ENCODE assay signal across 1 cellular context in the genomic region with DNA sequence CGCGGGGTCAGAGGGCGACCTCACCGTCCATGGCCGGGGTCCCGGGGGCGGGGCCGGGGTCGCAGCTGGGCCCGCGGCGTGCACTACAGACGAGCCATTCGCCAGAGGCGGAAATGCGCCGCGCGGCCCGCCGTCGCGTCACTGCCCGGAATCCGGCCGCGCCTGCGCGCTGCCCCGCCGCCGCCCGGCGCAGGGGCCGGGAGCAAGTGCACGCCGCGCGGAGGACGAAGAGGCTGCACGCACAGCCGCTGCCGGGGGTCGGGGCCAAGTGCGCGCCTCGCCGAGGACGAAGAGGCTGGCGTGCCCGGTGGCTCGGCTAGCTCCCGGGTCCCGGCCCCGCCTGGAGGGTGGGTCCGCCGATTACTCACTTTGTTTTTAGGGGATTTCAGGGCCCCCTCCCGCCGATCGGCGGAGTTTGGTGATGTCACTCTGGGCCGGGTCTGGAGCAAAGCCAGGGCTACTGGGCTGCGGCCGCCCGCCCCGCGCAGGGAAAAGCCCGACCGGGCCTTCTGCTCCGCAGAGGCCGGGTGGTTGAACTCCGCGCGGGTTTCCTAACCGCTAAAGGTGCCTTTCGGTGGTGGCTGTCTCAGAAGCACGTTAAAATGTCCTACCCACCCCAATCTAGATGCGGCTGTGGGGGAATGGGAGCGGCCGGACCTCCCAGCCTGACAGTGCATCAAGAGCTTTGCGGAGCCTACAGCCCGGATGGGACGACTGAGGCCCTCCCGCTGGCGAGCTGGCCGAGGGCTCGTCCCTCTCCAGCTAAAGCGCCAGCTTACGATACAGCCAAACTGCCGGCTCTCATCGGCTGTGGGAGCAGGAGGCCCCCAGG.
TF ChIP-seq lines count a peak whose summit lies in the region.

A gene (minus strand): TSS at position 115 of the 832 bp plus-strand sequence. CDS start 84 bp downstream, at position 31.

TF ChIP-seq in K562, 482 proteins besides CTCF, POLR2A, EP300 and RAD21 (continued from another document):
- TF ChIP-seq, protein P1, sequence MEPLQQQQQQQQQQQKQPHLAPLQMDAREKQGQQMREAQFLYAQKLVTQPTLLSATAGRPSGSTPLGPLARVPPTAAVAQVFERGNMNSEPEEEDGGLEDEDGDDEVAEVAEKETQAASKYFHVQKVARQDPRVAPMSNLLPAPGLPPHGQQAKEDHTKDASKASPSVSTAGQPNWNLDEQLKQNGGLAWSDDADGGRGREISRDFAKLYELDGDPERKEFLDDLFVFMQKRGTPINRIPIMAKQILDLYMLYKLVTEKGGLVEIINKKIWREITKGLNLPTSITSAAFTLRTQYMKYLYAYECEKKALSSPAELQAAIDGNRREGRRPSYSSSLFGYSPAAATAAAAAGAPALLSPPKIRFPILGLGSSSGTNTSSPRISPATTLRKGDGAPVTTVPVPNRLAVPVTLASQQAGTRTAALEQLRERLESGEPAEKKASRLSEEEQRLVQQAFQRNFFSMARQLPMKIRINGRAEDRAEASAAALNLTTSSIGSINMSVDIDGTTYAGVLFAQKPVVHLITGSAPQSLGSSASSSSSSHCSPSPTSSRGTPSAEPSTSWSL (CRISPR knock-in tag; IDR thresholded peaks at IDR 0.05; ENCODE audit: borderline replicate concordance), result peak; percentile 67; the same call in 1 of the 2 replicates
- TF ChIP-seq POLR2B (IDR thresholded peaks at IDR 0.05; ENCODE audit: low read depth, partially characterized antibody), result peak; percentile 81
- peak; percentile 90 for TF ChIP-seq HMGN3 (IDR thresholded peaks at IDR 0.05; ENCODE audit: borderline replicate concordance, extremely low read depth, insufficient read length, low read depth, low read length)
- TF ChIP-seq, protein P2, sequence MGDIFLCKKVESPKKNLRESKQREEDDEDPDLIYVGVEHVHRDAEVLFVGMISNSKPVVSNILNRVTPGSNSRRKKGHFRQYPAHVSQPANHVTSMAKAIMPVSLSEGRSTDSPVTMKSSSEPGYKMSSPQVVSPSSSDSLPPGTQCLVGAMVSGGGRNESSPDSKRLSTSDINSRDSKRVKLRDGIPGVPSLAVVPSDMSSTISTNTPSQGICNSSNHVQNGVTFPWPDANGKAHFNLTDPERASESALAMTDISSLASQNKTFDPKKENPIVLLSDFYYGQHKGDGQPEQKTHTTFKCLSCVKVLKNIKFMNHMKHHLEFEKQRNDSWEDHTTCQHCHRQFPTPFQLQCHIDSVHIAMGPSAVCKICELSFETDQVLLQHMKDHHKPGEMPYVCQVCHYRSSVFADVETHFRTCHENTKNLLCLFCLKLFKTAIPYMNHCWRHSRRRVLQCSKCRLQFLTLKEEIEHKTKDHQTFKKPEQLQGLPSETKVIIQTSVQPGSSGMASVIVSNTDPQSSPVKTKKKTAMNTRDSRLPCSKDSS (IDR thresholded peaks at IDR 0.05; ENCODE audit: low read depth, partially characterized antibody), result no peak
- TF ChIP-seq NR1H2 (CRISPR knock-in tag; IDR thresholded peaks at IDR 0.05), result no peak
- TF ChIP-seq HIVEP1 (CRISPR knock-in tag; IDR thresholded peaks at IDR 0.05), result no peak
- TF ChIP-seq ZNF24 (IDR thresholded peaks at IDR 0.05), result no peak
- TF ChIP-seq MYNN (IDR thresholded peaks at IDR 0.05), result no peak
- no peak for TF ChIP-seq MYNN (CRISPR knock-in tag; IDR thresholded peaks at IDR 0.05)
- no peak for TF ChIP-seq KDM1A (IDR thresholded peaks at IDR 0.05)
- TF ChIP-seq STAG1 (CRISPR knock-in tag; IDR thresholded peaks at IDR 0.05; ENCODE audit: borderline replicate concordance), result no peak
- TF ChIP-seq, protein P3, sequence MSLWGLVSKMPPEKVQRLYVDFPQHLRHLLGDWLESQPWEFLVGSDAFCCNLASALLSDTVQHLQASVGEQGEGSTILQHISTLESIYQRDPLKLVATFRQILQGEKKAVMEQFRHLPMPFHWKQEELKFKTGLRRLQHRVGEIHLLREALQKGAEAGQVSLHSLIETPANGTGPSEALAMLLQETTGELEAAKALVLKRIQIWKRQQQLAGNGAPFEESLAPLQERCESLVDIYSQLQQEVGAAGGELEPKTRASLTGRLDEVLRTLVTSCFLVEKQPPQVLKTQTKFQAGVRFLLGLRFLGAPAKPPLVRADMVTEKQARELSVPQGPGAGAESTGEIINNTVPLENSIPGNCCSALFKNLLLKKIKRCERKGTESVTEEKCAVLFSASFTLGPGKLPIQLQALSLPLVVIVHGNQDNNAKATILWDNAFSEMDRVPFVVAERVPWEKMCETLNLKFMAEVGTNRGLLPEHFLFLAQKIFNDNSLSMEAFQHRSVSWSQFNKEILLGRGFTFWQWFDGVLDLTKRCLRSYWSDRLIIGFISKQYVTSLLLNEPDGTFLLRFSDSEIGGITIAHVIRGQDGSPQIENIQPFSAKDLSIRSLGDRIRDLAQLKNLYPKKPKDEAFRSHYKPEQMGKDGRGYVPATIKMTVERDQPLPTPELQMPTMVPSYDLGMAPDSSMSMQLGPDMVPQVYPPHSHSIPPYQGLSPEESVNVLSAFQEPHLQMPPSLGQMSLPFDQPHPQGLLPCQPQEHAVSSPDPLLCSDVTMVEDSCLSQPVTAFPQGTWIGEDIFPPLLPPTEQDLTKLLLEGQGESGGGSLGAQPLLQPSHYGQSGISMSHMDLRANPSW (CRISPR knock-in tag; IDR thresholded peaks at IDR 0.05), result no peak
- TF ChIP-seq EP400 (IDR thresholded peaks at IDR 0.05), result peak; percentile 68
- TF ChIP-seq MEF2A (IDR thresholded peaks at IDR 0.05; ENCODE audit: control insufficient read depth, low read depth, low read length), result 0 out of 2 replicates have a peak, but pooled peaks have one; percentile 1
- peak; percentile 79 for TF ChIP-seq BHLHE40 (IDR thresholded peaks at IDR 0.05; ENCODE audit: low read length)
- no peak for TF ChIP-seq RFX7 (CRISPR knock-in tag; IDR thresholded peaks at IDR 0.05)
- TF ChIP-seq, protein P4, sequence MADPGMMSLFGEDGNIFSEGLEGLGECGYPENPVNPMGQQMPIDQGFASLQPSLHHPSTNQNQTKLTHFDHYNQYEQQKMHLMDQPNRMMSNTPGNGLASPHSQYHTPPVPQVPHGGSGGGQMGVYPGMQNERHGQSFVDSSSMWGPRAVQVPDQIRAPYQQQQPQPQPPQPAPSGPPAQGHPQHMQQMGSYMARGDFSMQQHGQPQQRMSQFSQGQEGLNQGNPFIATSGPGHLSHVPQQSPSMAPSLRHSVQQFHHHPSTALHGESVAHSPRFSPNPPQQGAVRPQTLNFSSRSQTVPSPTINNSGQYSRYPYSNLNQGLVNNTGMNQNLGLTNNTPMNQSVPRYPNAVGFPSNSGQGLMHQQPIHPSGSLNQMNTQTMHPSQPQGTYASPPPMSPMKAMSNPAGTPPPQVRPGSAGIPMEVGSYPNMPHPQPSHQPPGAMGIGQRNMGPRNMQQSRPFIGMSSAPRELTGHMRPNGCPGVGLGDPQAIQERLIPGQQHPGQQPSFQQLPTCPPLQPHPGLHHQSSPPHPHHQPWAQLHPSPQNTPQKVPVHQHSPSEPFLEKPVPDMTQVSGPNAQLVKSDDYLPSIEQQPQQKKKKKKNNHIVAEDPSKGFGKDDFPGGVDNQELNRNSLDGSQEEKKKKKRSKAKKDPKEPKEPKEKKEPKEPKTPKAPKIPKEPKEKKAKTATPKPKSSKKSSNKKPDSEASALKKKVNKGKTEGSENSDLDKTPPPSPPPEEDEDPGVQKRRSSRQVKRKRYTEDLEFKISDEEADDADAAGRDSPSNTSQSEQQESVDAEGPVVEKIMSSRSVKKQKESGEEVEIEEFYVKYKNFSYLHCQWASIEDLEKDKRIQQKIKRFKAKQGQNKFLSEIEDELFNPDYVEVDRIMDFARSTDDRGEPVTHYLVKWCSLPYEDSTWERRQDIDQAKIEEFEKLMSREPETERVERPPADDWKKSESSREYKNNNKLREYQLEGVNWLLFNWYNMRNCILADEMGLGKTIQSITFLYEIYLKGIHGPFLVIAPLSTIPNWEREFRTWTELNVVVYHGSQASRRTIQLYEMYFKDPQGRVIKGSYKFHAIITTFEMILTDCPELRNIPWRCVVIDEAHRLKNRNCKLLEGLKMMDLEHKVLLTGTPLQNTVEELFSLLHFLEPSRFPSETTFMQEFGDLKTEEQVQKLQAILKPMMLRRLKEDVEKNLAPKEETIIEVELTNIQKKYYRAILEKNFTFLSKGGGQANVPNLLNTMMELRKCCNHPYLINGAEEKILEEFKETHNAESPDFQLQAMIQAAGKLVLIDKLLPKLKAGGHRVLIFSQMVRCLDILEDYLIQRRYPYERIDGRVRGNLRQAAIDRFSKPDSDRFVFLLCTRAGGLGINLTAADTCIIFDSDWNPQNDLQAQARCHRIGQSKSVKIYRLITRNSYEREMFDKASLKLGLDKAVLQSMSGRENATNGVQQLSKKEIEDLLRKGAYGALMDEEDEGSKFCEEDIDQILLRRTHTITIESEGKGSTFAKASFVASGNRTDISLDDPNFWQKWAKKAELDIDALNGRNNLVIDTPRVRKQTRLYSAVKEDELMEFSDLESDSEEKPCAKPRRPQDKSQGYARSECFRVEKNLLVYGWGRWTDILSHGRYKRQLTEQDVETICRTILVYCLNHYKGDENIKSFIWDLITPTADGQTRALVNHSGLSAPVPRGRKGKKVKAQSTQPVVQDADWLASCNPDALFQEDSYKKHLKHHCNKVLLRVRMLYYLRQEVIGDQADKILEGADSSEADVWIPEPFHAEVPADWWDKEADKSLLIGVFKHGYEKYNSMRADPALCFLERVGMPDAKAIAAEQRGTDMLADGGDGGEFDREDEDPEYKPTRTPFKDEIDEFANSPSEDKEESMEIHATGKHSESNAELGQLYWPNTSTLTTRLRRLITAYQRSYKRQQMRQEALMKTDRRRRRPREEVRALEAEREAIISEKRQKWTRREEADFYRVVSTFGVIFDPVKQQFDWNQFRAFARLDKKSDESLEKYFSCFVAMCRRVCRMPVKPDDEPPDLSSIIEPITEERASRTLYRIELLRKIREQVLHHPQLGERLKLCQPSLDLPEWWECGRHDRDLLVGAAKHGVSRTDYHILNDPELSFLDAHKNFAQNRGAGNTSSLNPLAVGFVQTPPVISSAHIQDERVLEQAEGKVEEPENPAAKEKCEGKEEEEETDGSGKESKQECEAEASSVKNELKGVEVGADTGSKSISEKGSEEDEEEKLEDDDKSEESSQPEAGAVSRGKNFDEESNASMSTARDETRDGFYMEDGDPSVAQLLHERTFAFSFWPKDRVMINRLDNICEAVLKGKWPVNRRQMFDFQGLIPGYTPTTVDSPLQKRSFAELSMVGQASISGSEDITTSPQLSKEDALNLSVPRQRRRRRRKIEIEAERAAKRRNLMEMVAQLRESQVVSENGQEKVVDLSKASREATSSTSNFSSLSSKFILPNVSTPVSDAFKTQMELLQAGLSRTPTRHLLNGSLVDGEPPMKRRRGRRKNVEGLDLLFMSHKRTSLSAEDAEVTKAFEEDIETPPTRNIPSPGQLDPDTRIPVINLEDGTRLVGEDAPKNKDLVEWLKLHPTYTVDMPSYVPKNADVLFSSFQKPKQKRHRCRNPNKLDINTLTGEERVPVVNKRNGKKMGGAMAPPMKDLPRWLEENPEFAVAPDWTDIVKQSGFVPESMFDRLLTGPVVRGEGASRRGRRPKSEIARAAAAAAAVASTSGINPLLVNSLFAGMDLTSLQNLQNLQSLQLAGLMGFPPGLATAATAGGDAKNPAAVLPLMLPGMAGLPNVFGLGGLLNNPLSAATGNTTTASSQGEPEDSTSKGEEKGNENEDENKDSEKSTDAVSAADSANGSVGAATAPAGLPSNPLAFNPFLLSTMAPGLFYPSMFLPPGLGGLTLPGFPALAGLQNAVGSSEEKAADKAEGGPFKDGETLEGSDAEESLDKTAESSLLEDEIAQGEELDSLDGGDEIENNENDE (IDR thresholded peaks at IDR 0.05; ENCODE audit: low read depth, low read length), result no peak
- TF ChIP-seq JUND (IDR thresholded peaks at IDR 0.05; ENCODE audit: borderline replicate concordance, low read depth, low read length), result peak; percentile 90
- peak; percentile 90; the same call in 1 of the 3 replicates for TF ChIP-seq JUND (tag; IDR thresholded peaks at IDR 0.05; ENCODE audit: borderline replicate concordance, low read depth, low read length)
- no peak for TF ChIP-seq MCM5 (IDR thresholded peaks at IDR 0.05; ENCODE audit: low read depth)
